Comparison of ENCODE assay signal across 27 cellular contexts in the genomic region with DNA sequence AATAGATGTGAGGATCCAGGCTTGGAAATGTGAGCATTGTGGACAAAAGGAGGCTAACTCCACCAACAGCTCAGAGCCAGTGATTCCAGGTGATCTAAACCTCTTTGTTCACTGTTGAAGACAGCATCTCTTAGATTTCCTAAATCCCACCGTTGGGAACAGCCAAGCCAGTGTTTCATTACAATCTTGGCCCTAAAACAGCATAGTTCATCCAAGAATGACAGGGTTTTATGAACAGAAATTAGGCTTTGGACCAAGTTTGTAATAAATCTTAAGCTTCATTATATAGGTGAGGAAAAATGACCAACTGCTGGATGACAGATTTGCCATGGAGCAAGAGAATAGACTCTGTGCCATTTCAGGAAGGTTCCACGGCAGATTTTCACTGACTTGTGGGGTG.
DNase-seq lines count a peak whose midpoint lies in the region; ATAC-seq, FAIRE-seq and TF ChIP-seq lines count a peak whose summit lies in the region.
"Had no signal": no experiment of that assay in that cellular context is flagged by ENCODE, and none has a peak within 500 bp of the region (broad histone marks: within the 10 kb centered on the region; RNA-seq: fewer than 3 reads in every experiment).

No MANE protein-coding gene starts in this region.

- H4K20me1 ChIP-seq in mammary epithelial cell (ENCODE audit: insufficient read depth, low read length) (no peaks in the 10 kb centered on the region), OCI-LY1 (ENCODE audit: insufficient read depth, low read length) (no peaks in the 10 kb centered on the region)

- no peaks in the 10 kb centered on the region for H3K36me3 ChIP-seq in breast epithelium
- no peaks in the 10 kb centered on the region for H3K36me3 ChIP-seq in mammary epithelial cell (ENCODE audit: insufficient read depth, low read length)
- no peaks in the 10 kb centered on the region; the same call in 1 of the 2 replicates for H3K36me3 ChIP-seq in OCI-LY1 (ENCODE audit: insufficient read depth, low read length)
- no peaks in the 10 kb centered on the region for H3K36me3 ChIP-seq in esophagus muscularis mucosa

- H2AFZ ChIP-seq in mammary epithelial cell (ENCODE audit: low read depth, low read length) (no peak overlapping the region), OCI-LY1 (ENCODE audit: low read length) (no peak overlapping the region)
- H2AFZ ChIP-seq: PC-9 had no signal

- H3K4me1 ChIP-seq in breast epithelium, result peaks cover 0 to 3% of the 10 kb centered on the region in 2 donors
- H3K4me1 ChIP-seq in mammary epithelial cell (ENCODE audit: insufficient read depth, low read length), result no peaks in the 10 kb centered on the region
- H3K4me1 ChIP-seq in OCI-LY1 (ENCODE audit: insufficient read depth, low read length, severe bottlenecking), result peaks cover 30% of the 10 kb centered on the region
- H3K4me1 ChIP-seq in esophagus muscularis mucosa, result peaks cover 5 to 30% (median 29%) of the 10 kb centered on the region in 4 donors

- H3F3A ChIP-seq in OCI-LY1 (ENCODE audit: insufficient read depth, low read length), result no peaks in the 10 kb centered on the region

- FAIRE-seq in urothelium cell line (lab: Jason Lieb, UNC), result peak; percentile 69
- FAIRE-seq: HTR-8/SVneo had no signal

- H3K4me2 ChIP-seq in mammary epithelial cell (ENCODE audit: insufficient read depth, low read depth, low read length) (no peak overlapping the region), OCI-LY1 (ENCODE audit: low read length) (no peak overlapping the region; the same call in 1 of the 2 replicates)
- H3K4me2 ChIP-seq: PC-9 had no signal

- H3K27ac ChIP-seq in breast epithelium (peak overlapping the region; percentile 23 to 62), mammary epithelial cell (ENCODE audit: insufficient read depth, low read depth, low read length) (no peak overlapping the region), OCI-LY1 (ENCODE audit: low read depth, low read length, poor library complexity, severe bottlenecking) (peak overlapping the region; percentile 72), esophagus muscularis mucosa (replicated peaks in 1 of 4) (no peak overlapping the region), substantia nigra (ENCODE audit: low read depth, low read length, poor library complexity, severe bottlenecking) (no peak overlapping the region)
- H3K27ac ChIP-seq: HL-60, PC-9, RWPE1 had no signal

- H3K9me2 ChIP-seq in OCI-LY1 (ENCODE audit: low read depth, low read length), result no peaks in the 10 kb centered on the region

- CTCF ChIA-PET in mammary epithelial cell (lab: Charles Lee; ENCODE audit: low non-redundant PET), result no interaction called here

- in situ Hi-C loops in mammary epithelial cell (cut with MboI; ENCODE audit: low sequenced_read_pairs in 2 of 2), result no loop called here

- intact Hi-C loops in breast epithelium (cut with DNase I; ENCODE audit: low total_unique reads), result no loop called here
- intact Hi-C loops in mammary epithelial cell (cut with micrococcal nuclease), result no loop called here
- intact Hi-C loops in esophagus muscularis mucosa (cut with DNase I), result no loop called here

- no peak for ATAC-seq in GM21423 (IDR thresholded peaks at IDR 0.05; ENCODE audit: unreplicated experiment)

- no peak overlapping the region for H3K4me3 ChIP-seq in breast epithelium
- no peak overlapping the region for H3K4me3 ChIP-seq in mammary epithelial cell (replicated peaks in 1 of 3; ENCODE audit: insufficient read depth in 1 of 3, low read depth in 2 of 3, low read length in 3 of 3)
- H3K4me3 ChIP-seq in OCI-LY1 (ENCODE audit: low read depth, low read length, poor library complexity, severe bottlenecking), result no peak overlapping the region
- no peak overlapping the region for H3K4me3 ChIP-seq in esophagus muscularis mucosa
- H3K4me3 ChIP-seq: PC-9 had no signal

- WGBS in mammary epithelial cell (ENCODE audit: low coverage, missing lambda C conversion rate), result 33% methylated on average over 2 of the region's 2 CpGs
- 45% methylated on average over 2 of the region's 2 CpGs for WGBS in esophagus muscularis mucosa

- TF ChIP-seq EP300 in esophagus muscularis mucosa (IDR thresholded peaks at IDR 0.05), result no peak

- H3K9ac ChIP-seq in mammary epithelial cell (ENCODE audit: insufficient read depth, low read length), result no peak overlapping the region
- no peak overlapping the region for H3K9ac ChIP-seq in OCI-LY1 (ENCODE audit: low read length)

- dilution Hi-C loops in mammary epithelial cell (cut with HindIII; ENCODE audit: low sequenced_read_pairs), result no loop called here

- H3K9me3 ChIP-seq in breast epithelium (no peaks in the 10 kb centered on the region), mammary epithelial cell (replicated peaks; ENCODE audit: insufficient read depth, low read length) (peaks cover 8% of the 10 kb centered on the region), OCI-LY1 (ENCODE audit: low read length) (peaks cover 20% of the 10 kb centered on the region), esophagus muscularis mucosa (no peaks in the 10 kb centered on the region)

- H3K79me2 ChIP-seq in mammary epithelial cell (ENCODE audit: insufficient read depth, low read length) (no peaks in the 10 kb centered on the region), OCI-LY1 (ENCODE audit: insufficient read depth, low read length) (no peaks in the 10 kb centered on the region)

- TF ChIP-seq CTCF in breast epithelium (IDR thresholded peaks at IDR 0.05) (no peak), mammary epithelial cell (conservative IDR thresholded peaks at IDR 0.05 in 1 of 2, IDR thresholded peaks at IDR 0.05 in 1 of 2; ENCODE audit: extremely low read depth in 1 of 2, insufficient read depth in 1 of 2, low read depth in 1 of 2, low read length in 2 of 2) (no peak), OCI-LY1 (IDR thresholded peaks at IDR 0.05; ENCODE audit: low read length) (no peak), esophagus muscularis mucosa (IDR thresholded peaks at IDR 0.05) (no peak)

- TF ChIP-seq POLR2A in breast epithelium (IDR thresholded peaks at IDR 0.05) (no peak), esophagus muscularis mucosa (IDR thresholded peaks at IDR 0.05; ENCODE audit: low read depth) (no peak)

- no TSS peak for BruUV-seq in mammary epithelial cell (replicated peaks; lab: Mats Ljungman, UMichigan)

- H3K27me3 ChIP-seq in breast epithelium, result no peaks in the 10 kb centered on the region
- H3K27me3 ChIP-seq in mammary epithelial cell (ENCODE audit: insufficient read depth, low read length), result no peaks in the 10 kb centered on the region
- no peaks in the 10 kb centered on the region for H3K27me3 ChIP-seq in OCI-LY1 (ENCODE audit: insufficient read depth, low read length)
- H3K27me3 ChIP-seq in esophagus muscularis mucosa, result no peaks in the 10 kb centered on the region

- DNase-seq in breast epithelium (ENCODE audit: low spot score in 2 of 2) (no peak), mammary epithelial cell (no peak), esophagus muscularis mucosa (ENCODE audit: extremely low spot score) (peak; percentile 17), urothelium cell line (ENCODE audit: low spot score) (no peak), substantia nigra (lab: John Stamatoyannopoulos, UW) (no peak), H4 (ENCODE audit: low spot score) (no peak)
- DNase-seq: 8988T; CD4-positive, CD25-positive, alpha-beta regulatory T cell; COR-L47; DMS 273 treated with DMSO at 0.1 percent for 48 hours; DND-41; GDM1; H9; MM.1S; NCI-H1092 treated with DMSO at 0.1 percent for 48 hours; NCI-H146; NCI-H2029 treated with DMSO at 0.1 percent for 48 hours; NCI-H2171; NCI-H69; NK-92 treated with Interleukin-12 subunit alpha and Interleukin-12 subunit beta, amount 100 ng/mL, for 24 hours; PC-9; SIG-M5 had no signal

Comparison
In these comparisons a context has a peak if more than half of its experiments do, and no peak if none do; other contexts are left out.
1. H3K27ac ChIP-seq: peak in breast epithelium (2 of 2) and OCI-LY1 (single experiment); none in mammary epithelial cell (single experiment), esophagus muscularis mucosa (0 of 4) and substantia nigra (single experiment).